Comparison of ENCODE assay signal across 8 cellular contexts in the genomic region with DNA sequence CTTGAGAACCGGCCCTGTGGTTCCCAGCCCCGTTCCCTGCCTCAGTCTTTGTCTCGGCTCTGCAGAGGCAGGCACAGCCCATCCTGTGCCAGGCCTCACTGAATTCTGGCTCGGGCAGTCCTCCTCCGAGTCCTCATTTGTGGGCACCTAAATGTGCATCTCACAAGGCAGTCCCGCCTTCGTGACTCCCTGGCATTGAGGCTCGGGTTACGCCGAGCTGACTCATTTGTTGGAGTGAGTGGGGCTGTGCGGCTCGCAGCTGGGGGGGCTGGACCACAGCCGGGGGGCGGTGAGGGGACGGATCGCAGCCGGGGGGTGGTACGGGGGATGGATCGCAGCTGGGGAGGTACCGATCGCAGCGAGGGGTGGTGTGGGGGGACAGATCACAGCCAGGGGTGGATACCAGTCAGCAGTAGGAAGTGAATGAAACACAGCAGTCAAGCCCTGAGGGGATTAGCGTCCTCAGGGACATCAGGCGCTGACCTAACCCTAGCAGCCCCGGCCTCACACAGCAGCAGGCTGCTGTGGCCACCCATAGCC.
DNase-seq lines count a peak whose midpoint lies in the region; ATAC-seq and TF ChIP-seq lines count a peak whose summit lies in the region.

No MANE protein-coding gene starts in this region.

- no CpG with 5 or more reads among the region's 25 CpGs for whole genome bisulfite sequencing in trophoblast cell (ENCODE audit: extremely low coverage, insufficient coverage, insufficient read length)

- no peak overlapping the region for H3K23ac ChIP-seq in trophoblast cell (ENCODE audit: low read length)

- H3K4me3 ChIP-seq in H7 (ENCODE audit: insufficient read depth, low read depth, low read length) (no peak overlapping the region), trophoblast cell (ENCODE audit: low read depth, low read length) (peak overlapping the region; percentile 13)

- no peak overlapping the region for H2BK5ac ChIP-seq in trophoblast cell (ENCODE audit: low read depth, low read length, poor library complexity)

- H3K4me2 ChIP-seq in trophoblast cell (ENCODE audit: low read length): no peak overlapping the region

- H4K91ac ChIP-seq in trophoblast cell (ENCODE audit: low read depth, low read length): no peak overlapping the region

- peaks cover 7% of the 10 kb centered on the region for H3K36me3 Mint-ChIP-seq in CD4-positive, alpha-beta T cell (ENCODE audit: low read depth)

- no peaks in the 10 kb centered on the region for H3K9me3 ChIP-seq in trophoblast cell (ENCODE audit: insufficient read depth, low read depth, low read length)
- no peaks in the 10 kb centered on the region for H3K9me3 ChIP-seq in CD4-positive, alpha-beta T cell (ENCODE audit: control insufficient read depth, low read length)

- H3K27ac Mint-ChIP-seq in CD4-positive, alpha-beta T cell: no peak overlapping the region

- peak; percentile 88 for DNase-seq in H7
- peak; percentile 91 for DNase-seq in RWPE1 (ENCODE audit: low spot score)
- peak; percentile 81 for DNase-seq in foreskin melanocyte
- DNase-seq in trophoblast cell: no peak
- no peak for DNase-seq in CD4-positive, alpha-beta T cell
- DNase-seq in NOMO-1 treated with DMSO at 0.1 percent for 48 hours (lab: John Stamatoyannopoulos, UW; ENCODE audit: unreplicated experiment): no peak

- no peak overlapping the region for H2BK120ac ChIP-seq in trophoblast cell (ENCODE audit: insufficient read depth, low read length, poor library complexity)

- no peaks in the 10 kb centered on the region for H3K79me1 ChIP-seq in trophoblast cell (ENCODE audit: low read length)

- no peak overlapping the region for H3K18ac ChIP-seq in trophoblast cell (ENCODE audit: low read length)

- CTCF ChIA-PET in RWPE1 (lab: Yijun Ruan, JAX): interaction anchor here (0.6 to 1.0 kb wide), 3 partner anchors 8 to 24 kb away, joined by 3 to 5 read pairs (median 4); no protein-coding TSS in a partner anchor
- CTCF ChIA-PET in CD4-positive, alpha-beta T cell (lab: Charles Lee): no interaction called here

- H3K9ac ChIP-seq in trophoblast cell (ENCODE audit: low read length): no peak overlapping the region

- H2AFZ ChIP-seq in trophoblast cell (ENCODE audit: insufficient read depth, low read length, poor library complexity): no peak overlapping the region

- H3K27ac ChIP-seq in RWPE1: peak overlapping the region; percentile 90
- no peak overlapping the region for H3K27ac ChIP-seq in trophoblast cell (ENCODE audit: low read depth, low read length)
- H3K27ac ChIP-seq in CD4-positive, alpha-beta T cell (ENCODE audit: low read depth, low read length): no peak overlapping the region

- no peaks in the 10 kb centered on the region for H3K4me1 Mint-ChIP-seq in CD4-positive, alpha-beta T cell (ENCODE audit: low read depth)

- no peaks in the 10 kb centered on the region for H3K79me2 ChIP-seq in trophoblast cell (ENCODE audit: control insufficient read depth, insufficient read depth, low read length, poor library complexity)

- H3K27me3 Mint-ChIP-seq in CD4-positive, alpha-beta T cell: no peaks in the 10 kb centered on the region

- H3K4me1 ChIP-seq in trophoblast cell (ENCODE audit: control insufficient read depth in 1 of 2, insufficient read depth in 2 of 2, low read length in 2 of 2): peaks cover 0 to 4% of the 10 kb centered on the region in 2 experiments

- H3K4ac ChIP-seq in trophoblast cell (ENCODE audit: low read depth, low read length): no peak overlapping the region

- no peak overlapping the region for H3K4me3 Mint-ChIP-seq in CD4-positive, alpha-beta T cell

- H3K14ac ChIP-seq in trophoblast cell (ENCODE audit: low read length): no peak overlapping the region

- POLR2A ChIA-PET in RWPE1 (lab: Yijun Ruan, JAX; ENCODE audit: low non-redundant PET): no interaction called here
- POLR2A ChIA-PET in CD4-positive, alpha-beta T cell (lab: Charles Lee): no interaction called here

- ATAC-seq in HG03457 (IDR thresholded peaks at IDR 0.05; ENCODE audit: unreplicated experiment): no peak
- ATAC-seq in CD4-positive, alpha-beta T cell (ENCODE audit: poor library complexity): no peak
- no peak for ATAC-seq in GM18861 (IDR thresholded peaks at IDR 0.05; ENCODE audit: unreplicated experiment)

- H3K27me3 ChIP-seq in H7 (ENCODE audit: control insufficient read depth, insufficient read depth, low read length): no peaks in the 10 kb centered on the region
- no peaks in the 10 kb centered on the region for H3K27me3 ChIP-seq in trophoblast cell (ENCODE audit: insufficient read depth, low read length)
- no peaks in the 10 kb centered on the region for H3K27me3 ChIP-seq in CD4-positive, alpha-beta T cell (ENCODE audit: control insufficient read depth, insufficient read depth, low read length)

- no peak overlapping the region for H4K12ac ChIP-seq in trophoblast cell (ENCODE audit: low read depth, low read length)

- H3K36me3 ChIP-seq in H7 (replicated peaks; ENCODE audit: control insufficient read depth, insufficient read depth, low read length) (no peaks in the 10 kb centered on the region), trophoblast cell (ENCODE audit: control insufficient read depth in 1 of 2, insufficient read depth in 2 of 2, low read length in 2 of 2) (peaks cover 65 to 76% of the 10 kb centered on the region in 2 experiments)

- no peaks in the 10 kb centered on the region for H3K9me3 Mint-ChIP-seq in CD4-positive, alpha-beta T cell

- H4K8ac ChIP-seq in trophoblast cell (ENCODE audit: low read depth, low read length): no peak overlapping the region

- TF ChIP-seq CTCF in RWPE1 (conservative IDR thresholded peaks at IDR 0.05; ENCODE audit: low read depth): no peak
- no peak for TF ChIP-seq CTCF in CD4-positive, alpha-beta T cell (IDR thresholded peaks at IDR 0.05)

- H2BK12ac ChIP-seq in trophoblast cell (ENCODE audit: low read length): no peak overlapping the region

- intact Hi-C loops in CD4-positive, alpha-beta T cell (cut with DNase I, micrococcal nuclease): no loop called here

- no peak overlapping the region for H2AK5ac ChIP-seq in trophoblast cell (ENCODE audit: low read length)

Comparison
In these comparisons a context has a peak if more than half of its experiments do, and no peak if none do; other contexts are left out.
1. DNase-seq: peak in H7 (single experiment), RWPE1 (single experiment) and foreskin melanocyte (single experiment); none in trophoblast cell (0 of 2), CD4-positive, alpha-beta T cell (0 of 10) and NOMO-1 treated with DMSO at 0.1 percent for 48 hours (single experiment).